In the genomic region with DNA sequence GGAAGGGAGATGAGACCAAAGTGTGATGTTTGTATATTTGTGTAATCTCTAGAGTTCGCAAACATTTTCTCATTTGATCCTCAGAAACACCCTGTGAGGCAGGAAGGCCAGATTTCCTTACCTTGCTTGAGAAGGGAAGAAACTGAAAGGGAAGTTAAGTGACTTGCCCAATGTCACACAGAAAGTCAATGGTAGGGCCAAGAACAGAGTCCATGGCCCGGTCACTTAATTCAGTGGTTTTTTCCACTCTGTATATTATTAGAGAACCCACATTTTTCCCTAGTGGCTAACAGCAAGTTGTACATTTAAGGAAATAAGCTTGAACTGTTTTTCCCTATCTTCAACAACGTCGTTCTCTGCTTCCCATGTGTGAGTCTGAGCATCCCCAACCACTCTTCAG, we compare ENCODE assay signal across 2 cellular contexts.
TF ChIP-seq lines count a peak whose summit lies in the region.

No MANE protein-coding gene starts in this region.

TF ChIP-seq in K562, 482 proteins besides CTCF, POLR2A, EP300 and RAD21 (continued from another document):
- TF ChIP-seq, protein P1, sequence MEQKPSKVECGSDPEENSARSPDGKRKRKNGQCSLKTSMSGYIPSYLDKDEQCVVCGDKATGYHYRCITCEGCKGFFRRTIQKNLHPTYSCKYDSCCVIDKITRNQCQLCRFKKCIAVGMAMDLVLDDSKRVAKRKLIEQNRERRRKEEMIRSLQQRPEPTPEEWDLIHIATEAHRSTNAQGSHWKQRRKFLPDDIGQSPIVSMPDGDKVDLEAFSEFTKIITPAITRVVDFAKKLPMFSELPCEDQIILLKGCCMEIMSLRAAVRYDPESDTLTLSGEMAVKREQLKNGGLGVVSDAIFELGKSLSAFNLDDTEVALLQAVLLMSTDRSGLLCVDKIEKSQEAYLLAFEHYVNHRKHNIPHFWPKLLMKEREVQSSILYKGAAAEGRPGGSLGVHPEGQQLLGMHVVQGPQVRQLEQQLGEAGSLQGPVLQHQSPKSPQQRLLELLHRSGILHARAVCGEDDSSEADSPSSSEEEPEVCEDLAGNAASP (IDR thresholded peaks at IDR 0.05), result no peak
- no peak for TF ChIP-seq E2F3 (CRISPR knock-in tag; IDR thresholded peaks at IDR 0.05)
- TF ChIP-seq ZFX (CRISPR knock-in tag; IDR thresholded peaks at IDR 0.05), result no peak
- TF ChIP-seq, protein P2, sequence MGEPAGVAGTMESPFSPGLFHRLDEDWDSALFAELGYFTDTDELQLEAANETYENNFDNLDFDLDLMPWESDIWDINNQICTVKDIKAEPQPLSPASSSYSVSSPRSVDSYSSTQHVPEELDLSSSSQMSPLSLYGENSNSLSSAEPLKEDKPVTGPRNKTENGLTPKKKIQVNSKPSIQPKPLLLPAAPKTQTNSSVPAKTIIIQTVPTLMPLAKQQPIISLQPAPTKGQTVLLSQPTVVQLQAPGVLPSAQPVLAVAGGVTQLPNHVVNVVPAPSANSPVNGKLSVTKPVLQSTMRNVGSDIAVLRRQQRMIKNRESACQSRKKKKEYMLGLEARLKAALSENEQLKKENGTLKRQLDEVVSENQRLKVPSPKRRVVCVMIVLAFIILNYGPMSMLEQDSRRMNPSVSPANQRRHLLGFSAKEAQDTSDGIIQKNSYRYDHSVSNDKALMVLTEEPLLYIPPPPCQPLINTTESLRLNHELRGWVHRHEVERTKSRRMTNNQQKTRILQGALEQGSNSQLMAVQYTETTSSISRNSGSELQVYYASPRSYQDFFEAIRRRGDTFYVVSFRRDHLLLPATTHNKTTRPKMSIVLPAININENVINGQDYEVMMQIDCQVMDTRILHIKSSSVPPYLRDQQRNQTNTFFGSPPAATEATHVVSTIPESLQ (CRISPR knock-in tag; IDR thresholded peaks at IDR 0.05), result no peak
- no peak for TF ChIP-seq MED1 (CRISPR knock-in tag; IDR thresholded peaks at IDR 0.05; ENCODE audit: borderline replicate concordance)
- TF ChIP-seq GABPA (tag; conservative IDR thresholded peaks at IDR 0.05; ENCODE audit: low read depth), result no peak
- no peak for TF ChIP-seq RBM17 (IDR thresholded peaks at IDR 0.05; ENCODE audit: borderline replicate concordance, low read depth, low read length)
- no peak for TF ChIP-seq CCAR2 (IDR thresholded peaks at IDR 0.05; ENCODE audit: low read depth, low read length)

TF ChIP-seq in HEK293T, 16 proteins besides CTCF, POLR2A, EP300 and RAD21 (continued from another document):
- TF ChIP-seq CTBP1 (IDR thresholded peaks at IDR 0.05; ENCODE audit: borderline replicate concordance) (no peak), BHLHE40 (IDR thresholded peaks at IDR 0.05; ENCODE audit: borderline replicate concordance) (no peak)
